25 cellular contexts compared by ENCODE assay signal in the genomic region with DNA sequence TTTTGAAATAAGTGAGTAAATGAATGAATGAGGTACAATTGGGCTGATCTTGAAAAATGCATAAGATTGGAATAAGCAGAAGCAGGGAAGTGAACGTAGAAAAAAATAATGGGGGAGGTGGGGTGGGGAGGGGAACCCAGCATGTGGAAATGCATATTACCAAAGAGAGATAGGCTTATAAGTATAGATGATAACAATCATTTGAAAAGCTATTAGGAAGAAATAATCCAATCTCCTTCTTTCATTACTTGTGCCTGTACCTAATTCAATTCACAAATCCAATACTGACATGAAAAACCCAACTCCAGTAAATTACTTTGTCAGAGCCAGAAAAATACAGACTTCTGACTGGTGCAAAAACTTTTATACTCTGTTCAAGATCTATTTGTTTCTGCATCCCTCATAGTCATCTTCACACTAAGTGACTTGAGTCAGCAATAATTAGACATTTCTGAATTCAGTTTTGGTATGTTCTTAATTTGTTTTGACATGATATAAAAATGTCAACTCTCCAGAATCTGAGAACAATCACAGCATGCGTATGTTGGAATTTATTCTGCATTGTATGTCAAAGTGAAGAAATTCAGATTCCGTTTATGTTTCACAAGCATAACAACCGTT.
"Had no signal": no experiment of that assay in that cellular context is flagged by ENCODE, and none has a peak within 500 bp of the region (broad histone marks: within the 10 kb centered on the region; RNA-seq: fewer than 3 reads in every experiment).

No MANE protein-coding gene starts in this region.

- H3K4me2 ChIP-seq: KMS-11 had no signal

- DNase-seq: Kasumi-1, MM.1S, NCI-H1092 treated with DMSO at 0.1 percent for 48 hours, NCI-H1417, NCI-H1436 treated with DMSO at 0.1 percent for 48 hours, NCI-H1694, NCI-H1930, NCI-H2081, NCI-H2107, NCI-H226, NCI-H446, NCI-H510A, NCI-H524 treated with DMSO at 0.1 percent for 48 hours, NCI-H774, Right ventricle myocardium superior, RPMI8226, SIG-M5, SW 1271, T-cell had no signal

- H3K4me3 Mint-ChIP-seq: T-cell; T-helper 1 cell treated with Interleukin-12 subunit alpha and Interleukin-12 subunit beta and Interleukin-4 antibody, amounts not matched to agents 30 μg/mL and 1 μg/mL, for 36 hours had no signal

- H3K27me3 ChIP-seq: SJSA1 had no signal

- H3K9me3 ChIP-seq: SJSA1 had no signal

- H3K9ac ChIP-seq: KMS-11 had no signal

- H3K4me1 Mint-ChIP-seq: T-cell had no signal

- FAIRE-seq: HTR-8/SVneo, RCC 7860 had no signal

- H3K27me3 Mint-ChIP-seq: T-cell had no signal

- ATAC-seq: T-cell had no signal

- H3K4me3 ChIP-seq: SJSA1 had no signal

- H3K27ac Mint-ChIP-seq: T-cell; T-helper 1 cell treated with Interleukin-12 subunit alpha and Interleukin-12 subunit beta and Interleukin-4 antibody, amounts not matched to agents 30 μg/mL and 1 μg/mL, for 36 hours had no signal

- H3K36me3 Mint-ChIP-seq: T-cell had no signal

- H3K27ac ChIP-seq: HL-60, KMS-11, SJSA1 had no signal
